ENCODE assay signal across 30 cellular contexts in the genomic region with DNA sequence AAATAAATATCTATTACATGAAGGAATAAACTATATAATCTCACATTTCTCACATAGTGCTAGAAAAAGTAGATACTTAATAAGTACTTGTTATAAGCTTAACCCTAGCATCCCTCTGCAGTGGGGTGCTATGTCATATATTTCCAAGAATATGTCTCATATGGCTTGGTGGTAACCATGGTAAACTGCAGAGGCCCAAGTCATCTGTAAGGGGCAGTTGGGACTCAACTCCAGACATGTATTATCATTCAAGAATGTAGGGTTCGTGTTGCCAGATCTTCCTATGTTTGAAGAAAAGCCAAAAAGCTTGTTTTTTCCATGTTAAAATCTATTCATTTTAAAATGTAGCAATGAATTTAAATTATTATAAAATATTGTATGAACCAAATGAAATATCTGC. TPM values are rescaled to one million over a fixed set of nuclear protein-coding genes. Genes with fewer than 3 reads are reported as not detected.
"Had no signal": no experiment of that assay in that cellular context is flagged by ENCODE, and none has a peak within 500 bp of the region (broad histone marks: within the 10 kb centered on the region; RNA-seq: fewer than 3 reads in every experiment).

No MANE protein-coding gene starts in this region.

- H3K27me3 ChIP-seq: colonic mucosa, esophagus muscularis mucosa, foreskin keratinocyte, gastroesophageal sphincter, heart right ventricle, left lung, neural progenitor cell, sigmoid colon, spleen, tibial nerve, upper lobe of left lung had no signal

- H3K27ac Mint-ChIP-seq: dendritic cell treated with granulocyte-macrophage colony-stimulating factor and Interleukin-4, amounts not matched to agents 40 ng/mL and 50 ng/mL, for 4 days; endodermal cell; naive thymus-derived CD4-positive, alpha-beta T cell; nephron; neural progenitor cell; progenitor cell of endocrine pancreas; stimulated activated naive B cell treated with anti-CD40 and anti-IgM and Interleukin-4, amounts not matched to agents 10 μg/mL and 1 μg/mL and 100 μg/mL, for 72 hours; stimulated activated naive CD8-positive, alpha-beta T cell treated with anti-CD3 and anti-CD28 coated beads, Interleukin-15, Interleukin-2, amounts not matched to agents 100 ng/mL and 50 ng/mL, for 24 hours had no signal

- H3K4me3 Mint-ChIP-seq: dendritic cell treated with granulocyte-macrophage colony-stimulating factor and Interleukin-4, amounts not matched to agents 40 ng/mL and 50 ng/mL, for 4 days; endodermal cell; naive thymus-derived CD4-positive, alpha-beta T cell; nephron; neural progenitor cell; stimulated activated naive B cell treated with anti-CD40 and anti-IgM and Interleukin-4, amounts not matched to agents 10 μg/mL and 1 μg/mL and 100 μg/mL, for 72 hours; stimulated activated naive CD8-positive, alpha-beta T cell treated with anti-CD3 and anti-CD28 coated beads, Interleukin-15, Interleukin-2, amounts not matched to agents 100 ng/mL and 50 ng/mL, for 24 hours had no signal

- H3K9me3 ChIP-seq: colonic mucosa, esophagus muscularis mucosa, gastroesophageal sphincter, thoracic aorta, upper lobe of left lung had no signal

- H3K4me2 ChIP-seq: neural progenitor cell had no signal

- DNase-seq: colonic mucosa; effector CD8-positive, alpha-beta T cell; endodermal cell; foreskin keratinocyte; heart right ventricle; hippocampal formation; left cardiac atrium; left lung; mesendoderm; midbrain; naive thymus-derived CD4-positive, alpha-beta T cell; right cardiac atrium; sigmoid colon; spleen; stimulated activated CD4-positive, alpha-beta T cell treated with anti-CD3 and anti-CD28 coated beads, Interleukin-2, amount 100 ng/mL, for 48 hours; stimulated activated naive B cell treated with anti-CD40 and anti-IgM and Interleukin-4, amounts not matched to agents 10 μg/mL and 1 μg/mL and 100 μg/mL, for 72 hours; upper lobe of left lung had no signal

- H3K4me1 ChIP-seq: colonic mucosa, left lung, neural progenitor cell, parathyroid adenoma, sigmoid colon, spleen, upper lobe of left lung had no signal

- H3K36me3 Mint-ChIP-seq: naive thymus-derived CD4-positive, alpha-beta T cell; neural progenitor cell; stimulated activated naive B cell treated with anti-CD40 and anti-IgM and Interleukin-4, amounts not matched to agents 10 μg/mL and 1 μg/mL and 100 μg/mL, for 72 hours had no signal

- ATAC-seq: gastroesophageal sphincter; left lung; naive thymus-derived CD4-positive, alpha-beta T cell; right cardiac atrium; stimulated activated naive B cell treated with anti-CD40 and anti-IgM and Interleukin-4, amounts not matched to agents 10 μg/mL and 1 μg/mL and 100 μg/mL, for 72 hours had no signal

- H3K4me1 Mint-ChIP-seq: naive thymus-derived CD4-positive, alpha-beta T cell; nephron; neural progenitor cell; stimulated activated naive B cell treated with anti-CD40 and anti-IgM and Interleukin-4, amounts not matched to agents 10 μg/mL and 1 μg/mL and 100 μg/mL, for 72 hours had no signal

- H3K4me3 ChIP-seq: colonic mucosa, esophagus muscularis mucosa, gastroesophageal sphincter, heart right ventricle, left lung, neural progenitor cell, sigmoid colon, skin epidermis, spleen, thoracic aorta, tibial nerve, upper lobe of left lung had no signal

- H3K79me2 ChIP-seq: parathyroid adenoma had no signal

- H3K36me3 ChIP-seq: colonic mucosa, esophagus muscularis mucosa, gastroesophageal sphincter, heart right ventricle, left lung, neural progenitor cell, sigmoid colon, spleen, thoracic aorta, tibial nerve, upper lobe of left lung had no signal

- H3K27ac ChIP-seq: colonic mucosa, esophagus muscularis mucosa, foreskin keratinocyte, left lung, neural progenitor cell, parathyroid adenoma, sigmoid colon, skin epidermis, spleen, tibial nerve, upper lobe of left lung had no signal

- H3K9ac ChIP-seq: neural progenitor cell, parathyroid adenoma had no signal

- H2AFZ ChIP-seq: neural progenitor cell, parathyroid adenoma had no signal

- H3K27me3 Mint-ChIP-seq: dendritic cell treated with granulocyte-macrophage colony-stimulating factor and Interleukin-4, amounts not matched to agents 40 ng/mL and 50 ng/mL, for 4 days; naive thymus-derived CD4-positive, alpha-beta T cell; progenitor cell of endocrine pancreas; stimulated activated naive B cell treated with anti-CD40 and anti-IgM and Interleukin-4, amounts not matched to agents 10 μg/mL and 1 μg/mL and 100 μg/mL, for 72 hours; stimulated activated naive CD8-positive, alpha-beta T cell treated with anti-CD3 and anti-CD28 coated beads, Interleukin-15, Interleukin-2, amounts not matched to agents 100 ng/mL and 50 ng/mL, for 24 hours had no signal

RNA-seq across cellular contexts. Expression of gene ZNF385D, which starts 46.2 kb away (rescaled TPM):
- total RNA-seq: endothelial cell of umbilical vein, kidney epithelial cell had no signal
